In genomic region chr4:21775703-21776102, GRCh38 we compare ENCODE assay signal across 8 cellular contexts.
"Had no signal": no experiment of that assay in that cellular context is flagged by ENCODE, and none has a peak within 500 bp of the region (broad histone marks: within the 10 kb centered on the region; RNA-seq: fewer than 3 reads in every experiment).

No MANE protein-coding gene starts in this region.

- H3K9me3 ChIP-seq: HAP-1 had no signal

- H3K4me3 Mint-ChIP-seq: HFFc6 had no signal

- H3K9me3 Mint-ChIP-seq: HFFc6 had no signal

- H3K27ac ChIP-seq: GM23248 had no signal

- DNase-seq: GM23248, GOT3, H7, HFFc6, IMR-90 had no signal

- H3K27ac Mint-ChIP-seq: HFFc6 had no signal

- ATAC-seq: HCT116, K562 had no signal

- H3K4me3 ChIP-seq: GM23248, HAP-1, K562 had no signal

- H3K4me1 ChIP-seq: HAP-1 had no signal

- H3K36me3 ChIP-seq: HAP-1 had no signal
